Comparison of ENCODE assay signal across 9 cellular contexts in the genomic region with DNA sequence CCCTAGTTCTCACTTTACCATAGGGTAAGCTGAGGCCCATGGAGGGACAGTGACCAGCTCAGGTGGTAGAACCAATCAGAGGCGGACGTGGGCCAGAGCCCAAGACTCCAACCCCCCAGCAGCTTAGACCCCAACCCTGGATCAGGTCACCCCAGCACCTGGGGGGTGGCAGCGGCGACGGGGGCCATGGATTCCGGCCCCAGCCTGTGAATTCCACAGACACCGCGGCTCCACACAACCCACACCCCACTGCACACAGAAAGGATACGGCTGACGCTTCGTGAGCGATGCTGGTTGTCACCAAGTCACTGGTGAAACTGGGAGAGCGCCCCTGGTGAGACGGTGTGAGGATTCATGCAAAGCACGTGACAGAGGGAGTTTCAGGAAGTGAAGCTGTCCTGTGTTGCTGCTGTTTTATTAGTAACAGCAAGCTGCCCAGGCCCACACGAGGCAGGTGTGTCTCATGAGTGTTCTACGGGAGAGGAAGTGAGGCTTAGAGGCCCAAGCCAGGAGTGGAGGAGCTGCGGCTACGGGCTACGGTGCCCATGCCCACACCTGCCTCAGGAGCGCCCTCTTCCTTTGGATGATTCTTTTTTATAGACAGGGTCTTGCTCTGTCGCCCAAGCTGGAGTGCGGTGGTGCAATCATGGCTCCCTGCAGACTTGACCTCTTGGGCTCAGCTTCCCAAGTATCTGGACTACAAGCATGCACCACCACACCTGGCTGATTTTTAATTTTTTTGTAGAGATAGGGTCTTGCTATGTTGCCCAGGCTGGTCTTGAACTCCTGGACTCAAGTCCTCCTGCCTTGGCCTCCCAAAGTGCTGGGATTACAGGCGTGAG. TPM values are rescaled to one million over a fixed set of nuclear protein-coding genes. Genes with fewer than 3 reads are reported as not detected.
DNase-seq lines count a peak whose midpoint lies in the region; ATAC-seq and TF ChIP-seq lines count a peak whose summit lies in the region.
"Not testable (repeated sequence)": the region's sequence is repeated elsewhere in the genome, so short reads cannot be mapped to it uniquely, and the experiment has no call there.
"Had no signal": no experiment of that assay in that cellular context is flagged by ENCODE, and none has a peak within 500 bp of the region (broad histone marks: within the 10 kb centered on the region; RNA-seq: fewer than 3 reads in every experiment).

No MANE protein-coding gene starts in this region.

- not testable (repeated sequence) for H3K27me3 ChIP-seq in DOHH2 (ENCODE audit: control insufficient read depth, low read length); mammary epithelial cell (ENCODE audit: insufficient read depth, low read length); mesendoderm (ENCODE audit: insufficient read depth, low read length, poor library complexity)

- H4K5ac ChIP-seq in mesendoderm (ENCODE audit: low read length): not testable (repeated sequence)

- H3K23ac ChIP-seq in mesendoderm (ENCODE audit: low read length): not testable (repeated sequence)

- H4K8ac ChIP-seq in mesendoderm (ENCODE audit: low read depth, low read length): not testable (repeated sequence)

- H2BK15ac ChIP-seq in mesendoderm (replicated peaks; ENCODE audit: low read depth): not testable (repeated sequence)

- not testable (repeated sequence) for H3K4ac ChIP-seq in mesendoderm (ENCODE audit: low read depth, low read length)

- not testable (repeated sequence) for H3K9me3 ChIP-seq in DOHH2 (ENCODE audit: control insufficient read depth, insufficient read depth, low read length); mammary epithelial cell (replicated peaks; ENCODE audit: insufficient read depth, low read length)

- H3K79me1 ChIP-seq in mesendoderm (ENCODE audit: low read length): not testable (repeated sequence)

- H3K4me2 ChIP-seq in DOHH2 (ENCODE audit: low read length): peak overlapping the region; percentile 52
- H3K4me2 ChIP-seq in mammary epithelial cell (ENCODE audit: insufficient read depth, low read depth, low read length); mesendoderm (ENCODE audit: low read length): not testable (repeated sequence)

- not testable (repeated sequence) for H3F3A ChIP-seq in DOHH2 (ENCODE audit: control insufficient read depth, insufficient read depth)

- not testable (repeated sequence) for H3K36me3 ChIP-seq in DOHH2 (ENCODE audit: control insufficient read depth, low read length); mammary epithelial cell (ENCODE audit: insufficient read depth, low read length); mesendoderm (ENCODE audit: control insufficient read depth, insufficient read depth, low read length)

- dilution Hi-C loops in mammary epithelial cell (cut with HindIII; ENCODE audit: low sequenced_read_pairs): not testable (repeated sequence)

- peak; percentile 71 for TF ChIP-seq CTCF in DOHH2 (IDR thresholded peaks at IDR 0.05; ENCODE audit: low read depth, low read length, poor library complexity, severe bottlenecking)
- TF ChIP-seq CTCF in mammary epithelial cell (conservative IDR thresholded peaks at IDR 0.05 in 1 of 2, IDR thresholded peaks at IDR 0.05 in 1 of 2; ENCODE audit: extremely low read depth in 1 of 2, insufficient read depth in 1 of 2, low read depth in 1 of 2, low read length in 2 of 2): not testable (repeated sequence)

- not testable (repeated sequence) for H2BK120ac ChIP-seq in mesendoderm (ENCODE audit: low read depth, low read length)

- 81% methylated on average over 10 of the region's 24 CpGs for WGBS in mammary epithelial cell (ENCODE audit: low coverage, missing lambda C conversion rate)
- WGBS in mesendoderm (ENCODE audit: extremely low coverage, insufficient coverage, low lambda C conversion rate): no CpG with 5 or more reads among the region's 24 CpGs

- ATAC-seq in GM21367 (IDR thresholded peaks at IDR 0.05; ENCODE audit: unreplicated experiment): peak; percentile 66
- ATAC-seq in HG03378 (IDR thresholded peaks at IDR 0.05; ENCODE audit: unreplicated experiment): peak; percentile 79

- H3K79me2 ChIP-seq in DOHH2 (ENCODE audit: control insufficient read depth, low read length); mammary epithelial cell (ENCODE audit: insufficient read depth, low read length); mesendoderm (ENCODE audit: control insufficient read depth, insufficient read depth, low read length): not testable (repeated sequence)

- H2BK5ac ChIP-seq in mesendoderm (ENCODE audit: low read length): not testable (repeated sequence)

- H3K27ac ChIP-seq in DOHH2 (ENCODE audit: low read depth, low read length): peak overlapping the region; percentile 60
- H3K27ac ChIP-seq in mammary epithelial cell (ENCODE audit: insufficient read depth, low read depth, low read length); mesendoderm (ENCODE audit: low read depth, low read length): not testable (repeated sequence)

- peak overlapping the region; percentile 10 for H3K56ac ChIP-seq in mesendoderm (ENCODE audit: low read length)

- H3K4me1 ChIP-seq in DOHH2 (ENCODE audit: control insufficient read depth, low read length): peaks cover 15% of the 10 kb centered on the region
- H3K4me1 ChIP-seq in mammary epithelial cell (ENCODE audit: insufficient read depth, low read length); mesendoderm (ENCODE audit: control insufficient read depth, low read depth, low read length): not testable (repeated sequence)

- not testable (repeated sequence) for BruUV-seq in mammary epithelial cell (replicated peaks; lab: Mats Ljungman, UMichigan)

- not testable (repeated sequence) for H3K9me2 ChIP-seq in DOHH2 (replicated peaks; ENCODE audit: control insufficient read depth, low read length)

- DNase-seq in NCI-H82 (lab: John Stamatoyannopoulos, UW) (peak; percentile 53), mammary epithelial cell (peak; percentile 37), mesendoderm (peak; percentile 64)
- DNase-seq in activated CD4-positive, CD25-positive, alpha-beta regulatory T cell treated with anti-CD3 and anti-CD28 coated beads, Interleukin-2, amount 50 U/mL, for 72 hours: peak; percentile 49
- peak; percentile 23 to 24 for DNase-seq in stimulated activated CD8-positive, alpha-beta memory T cell treated with anti-CD3 and anti-CD28 coated beads, Interleukin-4, amount 100 ng/mL, for 4 hours (ENCODE audit: low read depth in 2 of 2, low spot score in 1 of 2)

- H3K4me3 ChIP-seq in DOHH2 (ENCODE audit: low read length): peak overlapping the region; percentile 55
- H3K4me3 ChIP-seq in mammary epithelial cell (replicated peaks in 1 of 3; ENCODE audit: insufficient read depth in 1 of 3, low read depth in 2 of 3, low read length in 3 of 3); mesendoderm (ENCODE audit: low read length): not testable (repeated sequence)

- H2AFZ ChIP-seq in mammary epithelial cell (ENCODE audit: low read depth, low read length): peak overlapping the region; percentile 29

- CTCF ChIA-PET in mammary epithelial cell (lab: Charles Lee; ENCODE audit: low non-redundant PET): interaction anchor here (0.6 to 0.8 kb wide), 7 partner anchors 17 to 220 kb away, joined by 3 to 12 read pairs (median 4); no protein-coding TSS in a partner anchor

- intact Hi-C loops in mammary epithelial cell (cut with micrococcal nuclease): loop anchor here (1.0 to 2.0 kb wide), 2 partner anchors 156 to 215 kb away; no protein-coding TSS in a partner anchor

- not testable (repeated sequence) for H4K20me1 ChIP-seq in DOHH2 (ENCODE audit: control insufficient read depth, insufficient read depth, low read depth, low read length); mammary epithelial cell (ENCODE audit: insufficient read depth, low read length)

- not testable (repeated sequence) for H3K9ac ChIP-seq in mammary epithelial cell (ENCODE audit: insufficient read depth, low read length); mesendoderm (ENCODE audit: low read length)

- H3K18ac ChIP-seq in mesendoderm (ENCODE audit: low read length): not testable (repeated sequence)

- in situ Hi-C loops in mammary epithelial cell (cut with MboI; ENCODE audit: low sequenced_read_pairs in 2 of 2): loop anchor here in 1 of 2 donors (25.0 kb wide), 1 partner anchor 95 kb away; the partner anchor contains the start of gene MYCL

- not testable (repeated sequence) for H2AK5ac ChIP-seq in mesendoderm (ENCODE audit: low read length)

RNA-seq across cellular contexts. Expression of gene BMP8B, which starts 28.6 kb away (rescaled TPM):
- not detected for total RNA-seq in mammary epithelial cell
- 0.06 TPM for polyA plus RNA-seq in mammary epithelial cell
- polyA minus RNA-seq in mammary epithelial cell: not detected
- polyA plus RNA-seq in mesendoderm (2013, experiment 1 of 2): 0.06 TPM
- 0.07 TPM for polyA plus RNA-seq in mesendoderm (2013, experiment 2 of 2)

RNA-seq across cellular contexts. Expression of gene OXCT2, which starts 46.2 kb away (rescaled TPM):
- total RNA-seq in mammary epithelial cell: 1 to 10 TPM in 1 of 2 donors, under 1 TPM in 1; 0.28 to 1.7 TPM
- polyA plus RNA-seq in mammary epithelial cell: 0.27 TPM
- polyA minus RNA-seq in mammary epithelial cell: not detected
- 0.42 TPM for polyA plus RNA-seq in mesendoderm (2013, experiment 1 of 2)
- 0.50 TPM for polyA plus RNA-seq in mesendoderm (2013, experiment 2 of 2)
- total RNA-seq: progenitor cell of endocrine pancreas had no signal
